Comparison of ENCODE assay signal across 14 cellular contexts in genomic region chrX:1464282-1465131, GRCh38. TPM values are rescaled to one million over a fixed set of nuclear protein-coding genes. Genes with fewer than 3 reads are reported as not detected.
DNase-seq lines count a peak whose midpoint lies in the region; ATAC-seq and TF ChIP-seq lines count a peak whose summit lies in the region.
"Had no signal": no experiment of that assay in that cellular context is flagged by ENCODE, and none has a peak within 500 bp of the region (broad histone marks: within the 10 kb centered on the region; RNA-seq: fewer than 3 reads in every experiment).

No MANE protein-coding gene starts in this region.

- H3K4me1 ChIP-seq in CD8-positive, alpha-beta T cell (ENCODE audit: insufficient read depth, low read length) = peaks cover 67% of the 10 kb centered on the region
- peaks cover 0 to 17% (median 10%) of the 10 kb centered on the region in 4 donors for H3K4me1 ChIP-seq in Peyer's patch
- H3K4me1 ChIP-seq: Caco-2, gastroesophageal sphincter had no signal

- POLR2A ChIA-PET in CD8-positive, alpha-beta T cell (lab: Charles Lee) = no interaction called here

- peak overlapping the region; percentile 63 for H3K27ac ChIP-seq in CD8-positive, alpha-beta T cell (ENCODE audit: low read depth, low read length)
- H3K27ac ChIP-seq in Peyer's patch = peak overlapping the region in 1 of 4 donors; percentile 38
- H3K27ac ChIP-seq: neutrophil had no signal

- intact Hi-C loops in CD8-positive, alpha-beta T cell (cut with DNase I, micrococcal nuclease) = no loop called here
- intact Hi-C loops in natural killer cell (cut with micrococcal nuclease) = loop anchor here (1.0 to 10.0 kb wide), 3 partner anchors 18 to 1230 kb away; partner anchors contain the start of gene CD99

- H3K9me3 Mint-ChIP-seq in CD8-positive, alpha-beta T cell = no peaks in the 10 kb centered on the region
- no peaks in the 10 kb centered on the region for H3K9me3 Mint-ChIP-seq in natural killer cell

- no peaks in the 10 kb centered on the region for H3K9me3 ChIP-seq in CD8-positive, alpha-beta T cell (ENCODE audit: low read length)
- H3K9me3 ChIP-seq in Peyer's patch = no peaks in the 10 kb centered on the region
- H3K9me3 ChIP-seq: gastroesophageal sphincter, neutrophil had no signal

- CTCF ChIA-PET in CD8-positive, alpha-beta T cell (lab: Charles Lee) = no interaction called here

- peak overlapping the region; percentile 75 for H3K4me3 Mint-ChIP-seq in CD8-positive, alpha-beta T cell
- peak overlapping the region; percentile 92 for H3K4me3 Mint-ChIP-seq in natural killer cell

- H3K27me3 Mint-ChIP-seq in CD8-positive, alpha-beta T cell (ENCODE audit: low read depth) = no peaks in the 10 kb centered on the region
- no peaks in the 10 kb centered on the region for H3K27me3 Mint-ChIP-seq in natural killer cell (ENCODE audit: low read depth in 2 of 2)

- H3K4me3 ChIP-seq in CD8-positive, alpha-beta T cell (ENCODE audit: low read depth, low read length) = peak overlapping the region; percentile 30
- no peak overlapping the region for H3K4me3 ChIP-seq in Peyer's patch
- H3K4me3 ChIP-seq: gastroesophageal sphincter had no signal

- H3K36me3 Mint-ChIP-seq in CD8-positive, alpha-beta T cell = peaks cover 35% of the 10 kb centered on the region
- no peaks in the 10 kb centered on the region for H3K36me3 Mint-ChIP-seq in natural killer cell

- no peak for ATAC-seq in CD8-positive, alpha-beta T cell
- peak in 2 of 3 donors; percentile 2 to 6 for ATAC-seq in natural killer cell
- no peak for ATAC-seq in HG02973 (IDR thresholded peaks at IDR 0.05; ENCODE audit: unreplicated experiment)
- ATAC-seq: gastroesophageal sphincter, left cardiac atrium, PC-3 had no signal

- no peaks in the 10 kb centered on the region for H3K27me3 ChIP-seq in CD8-positive, alpha-beta T cell (ENCODE audit: insufficient read depth, low read length)
- H3K27me3 ChIP-seq in Peyer's patch = no peaks in the 10 kb centered on the region
- H3K27me3 ChIP-seq: neutrophil had no signal

- no peak for TF ChIP-seq POLR2A in Peyer's patch (IDR thresholded peaks at IDR 0.05)
- TF ChIP-seq POLR2A in erythroblast (IDR thresholded peaks at IDR 0.05; ENCODE audit: low read length) = no peak

- peak in 4 of 7 experiments; percentile 40 to 66 (median 46) for DNase-seq in CD8-positive, alpha-beta T cell
- DNase-seq in Peyer's patch = peak in 2 of 3 donors; percentile 18 to 46
- DNase-seq in activated gamma-delta T cell treated with Interleukin-2 at 50 U/mL for 16 hours = peak; percentile 35
- DNase-seq in natural killer cell = peak; percentile 52
- DNase-seq in erythroblast (lab: John Stamatoyannopoulos, UW) = no peak
- DNase-seq in central memory CD4-positive, alpha-beta T cell = no peak
- no peak for DNase-seq in NCI-H748 (lab: John Stamatoyannopoulos, UW; ENCODE audit: unreplicated experiment)
- DNase-seq: IMR-90, left cardiac atrium, PC-3 had no signal

- H3K36me3 ChIP-seq in CD8-positive, alpha-beta T cell (ENCODE audit: insufficient read depth, low read length) = peaks cover 19% of the 10 kb centered on the region
- no peaks in the 10 kb centered on the region for H3K36me3 ChIP-seq in Peyer's patch
- H3K36me3 ChIP-seq: gastroesophageal sphincter had no signal

- TF ChIP-seq CTCF in CD8-positive, alpha-beta T cell (IDR thresholded peaks at IDR 0.05) = no peak
- no peak for TF ChIP-seq CTCF in Peyer's patch (IDR thresholded peaks at IDR 0.05)
- TF ChIP-seq CTCF in natural killer cell (IDR thresholded peaks at IDR 0.05) = no peak

- peaks cover 70% of the 10 kb centered on the region for H3K4me1 Mint-ChIP-seq in CD8-positive, alpha-beta T cell (ENCODE audit: low read depth)
- H3K4me1 Mint-ChIP-seq in natural killer cell = peaks cover 64 to 69% of the 10 kb centered on the region in 2 donors

- H3K27ac Mint-ChIP-seq in CD8-positive, alpha-beta T cell = peak overlapping the region; percentile 95
- peak overlapping the region; percentile 90 to 91 for H3K27ac Mint-ChIP-seq in natural killer cell

RNA-seq across cellular contexts. Expression of gene ASMTL, which starts 11.8 kb away (rescaled TPM):
- total RNA-seq in CD8-positive, alpha-beta T cell = 10 to 100 TPM; 55.4 to 66.8 TPM
- total RNA-seq in Peyer's patch = 10 to 100 TPM in 3 of 4 donors, 1 to 10 TPM in 1; 9.5 to 23.9 (median 15.1) TPM
- total RNA-seq in natural killer cell = 10 to 100 TPM; 58.5 to 80.3 (median 66.1) TPM

Comparison
In these comparisons a context has a peak if more than half of its experiments do, and no peak if none do; other contexts are left out.
1. ATAC-seq: peak in natural killer cell (2 of 3); none in CD8-positive, alpha-beta T cell (single experiment) and HG02973 (single experiment).
2. DNase-seq: peak in CD8-positive, alpha-beta T cell (4 of 7), Peyer's patch (2 of 3), activated gamma-delta T cell treated with Interleukin-2 at 50 U/mL for 16 hours (single experiment) and natural killer cell (single experiment); none in erythroblast (0 of 2), central memory CD4-positive, alpha-beta T cell (single experiment) and NCI-H748 (single experiment).